In genomic region chr15:38885477-38885952, GRCh38 we compare ENCODE assay signal across 23 cellular contexts.
DNase-seq lines count a peak whose midpoint lies in the region; ATAC-seq, FAIRE-seq and TF ChIP-seq lines count a peak whose summit lies in the region.
"Had no signal": no experiment of that assay in that cellular context is flagged by ENCODE, and none has a peak within 500 bp of the region (broad histone marks: within the 10 kb centered on the region; RNA-seq: fewer than 3 reads in every experiment).

No MANE protein-coding gene starts in this region.

- 1% methylated on average over 4 of the region's 4 CpGs for WGBS in A549 (ENCODE audit: missing lambda C conversion rate)

- no peak overlapping the region for H3K4me3 Mint-ChIP-seq in chondrocyte (ENCODE audit: unreplicated experiment)
- H3K4me3 Mint-ChIP-seq: activated B cell treated with CpG ODN at 0.5 μM for 24 hours; activated CD8-positive, alpha-beta T cell treated with anti-CD3 and anti-CD28 coated beads for 36 hours; activated naive CD4-positive, alpha-beta T cell treated with anti-CD3 and anti-CD28 coated beads, Interleukin-2, amount 50 U/mL, for 24 hours; activated T-cell treated with anti-CD3 and anti-CD28 coated beads, Interleukin-2, amount 50 U/mL, for 24 hours had no signal

- peak overlapping the region; percentile 81 to 93 for H3K27ac ChIP-seq in A549
- peak overlapping the region; percentile 20 for H3K27ac ChIP-seq in lower lobe of right lung
- no peak overlapping the region for H3K27ac ChIP-seq in effector memory CD4-positive, alpha-beta T cell (ENCODE audit: insufficient read depth, low read length, poor library complexity, severe bottlenecking)
- no peak overlapping the region for H3K27ac ChIP-seq in WERI-Rb-1
- H3K27ac ChIP-seq: breast epithelium had no signal

- ATAC-seq in A549, result peak in 1 of 2 experiments; percentile 54; a peak in 3 of 6 replicates
- peak in 1 of 2 donors; percentile 42 for ATAC-seq in lower lobe of right lung
- ATAC-seq: activated CD8-positive, alpha-beta T cell treated with anti-CD3 and anti-CD28 coated beads for 36 hours had no signal

- H3K4me3 ChIP-seq in A549 (peak overlapping the region; percentile 23), lower lobe of right lung (no peak overlapping the region), WERI-Rb-1 (ENCODE audit: low read depth, low read length) (no peak overlapping the region)
- no peak overlapping the region for H3K4me3 ChIP-seq in effector memory CD4-positive, alpha-beta T cell (ENCODE audit: insufficient read depth, low read depth, low read length, poor library complexity, severe bottlenecking)
- H3K4me3 ChIP-seq: breast epithelium, HAP-1, sigmoid colon, uterus had no signal

- CTCF ChIA-PET in A549 (lab: Yijun Ruan, JAX), result interaction anchor here (1.4 kb wide), 1 partner anchor 68 kb away, joined by 7 read pairs; no protein-coding TSS in a partner anchor

- TF ChIP-seq EP300 in A549 (IDR thresholded peaks at IDR 0.05), result no peak

- H3K36me3 ChIP-seq in lower lobe of right lung (no peaks in the 10 kb centered on the region), WERI-Rb-1 (no peaks in the 10 kb centered on the region)
- H3K36me3 ChIP-seq in effector memory CD4-positive, alpha-beta T cell (ENCODE audit: control insufficient read depth, insufficient read depth, low read length), result no peaks in the 10 kb centered on the region
- H3K36me3 ChIP-seq: breast epithelium, HAP-1, sigmoid colon, uterus had no signal

- H3K4me1 Mint-ChIP-seq in chondrocyte (ENCODE audit: low read depth), result peaks cover 66% of the 10 kb centered on the region
- H3K4me1 Mint-ChIP-seq: activated B cell treated with CpG ODN at 0.5 μM for 24 hours; activated naive CD4-positive, alpha-beta T cell treated with anti-CD3 and anti-CD28 coated beads, Interleukin-2, amount 50 U/mL, for 24 hours had no signal

- no peak for FAIRE-seq in A549 (lab: Jason Lieb, UNC)

- H3K9me3 ChIP-seq in A549 (no peaks in the 10 kb centered on the region), lower lobe of right lung (no peaks in the 10 kb centered on the region), WERI-Rb-1 (ENCODE audit: severe bottlenecking) (no peaks in the 10 kb centered on the region)
- no peaks in the 10 kb centered on the region for H3K9me3 ChIP-seq in effector memory CD4-positive, alpha-beta T cell (ENCODE audit: control insufficient read depth, low read length)
- H3K9me3 ChIP-seq: breast epithelium, Caco-2, HAP-1, sigmoid colon, uterus had no signal

- intact Hi-C loops in lower lobe of right lung (cut with DNase I), result no loop called here

- no peak for TF ChIP-seq POLR2A in A549 (IDR thresholded peaks at IDR 0.05; ENCODE audit: low read length)

- no peaks in the 10 kb centered on the region for H3K9me3 Mint-ChIP-seq in chondrocyte (ENCODE audit: low read depth)
- H3K9me3 Mint-ChIP-seq: activated B cell treated with CpG ODN at 0.5 μM for 24 hours; activated CD8-positive, alpha-beta T cell treated with anti-CD3 and anti-CD28 coated beads for 36 hours; activated naive CD4-positive, alpha-beta T cell treated with anti-CD3 and anti-CD28 coated beads, Interleukin-2, amount 50 U/mL, for 24 hours; activated T-cell treated with anti-CD3 and anti-CD28 coated beads, Interleukin-2, amount 50 U/mL, for 24 hours had no signal

- H3K27me3 Mint-ChIP-seq in chondrocyte (ENCODE audit: low read depth), result no peaks in the 10 kb centered on the region

- TF ChIP-seq CTCF in A549 (IDR thresholded peaks at IDR 0.05) (no peak), chondrocyte (IDR thresholded peaks at IDR 0.05) (no peak), lower lobe of right lung (IDR thresholded peaks at IDR 0.05) (no peak), WERI-Rb-1 (IDR thresholded peaks at IDR 0.05; ENCODE audit: low read depth, low read length) (no peak)

- no peak for TF ChIP-seq RAD21 in A549 (conservative IDR thresholded peaks at IDR 0.05 in 1 of 2, IDR thresholded peaks at IDR 0.05 in 1 of 2)

- no peaks in the 10 kb centered on the region for H3K36me3 Mint-ChIP-seq in chondrocyte (ENCODE audit: low read depth)
- H3K36me3 Mint-ChIP-seq: activated naive CD4-positive, alpha-beta T cell treated with anti-CD3 and anti-CD28 coated beads, Interleukin-2, amount 50 U/mL, for 24 hours had no signal

- DNase-seq in A549 (ENCODE audit: low read depth in 1 of 2, low spot score in 1 of 2), result peak in 1 of 2 experiments; percentile 70
- peak; percentile 61 for DNase-seq in H4 (ENCODE audit: low spot score)
- DNase-seq in chondrocyte (ENCODE audit: low spot score), result no peak
- no peak for DNase-seq in lower lobe of right lung
- no peak for DNase-seq in DMS153 treated with DMSO at 0.1 percent for 48 hours (lab: John Stamatoyannopoulos, UW; ENCODE audit: unreplicated experiment)
- DNase-seq in effector memory CD4-positive, alpha-beta T cell, result no peak
- DNase-seq in WERI-Rb-1, result no peak
- no peak for DNase-seq in mucosa of gallbladder (ENCODE audit: low spot score)
- DNase-seq: activated B cell treated with CpG ODN at 0.5 μM for 24 hours; activated CD8-positive, alpha-beta T cell treated with anti-CD3 and anti-CD28 coated beads for 36 hours; activated T-cell treated with anti-CD3 and anti-CD28 coated beads, Interleukin-2, amount 50 U/mL, for 24 hours; AML-193; Caco-2; NCI-H526; nucleus accumbens; SHP77 treated with DMSO at 0.1 percent for 48 hours; sigmoid colon; stimulated activated CD4-positive, alpha-beta T cell treated with anti-CD3 and anti-CD28 coated beads, Interleukin-2, amount 100 ng/mL, for 24 hours; T-helper 2 cell; uterus had no signal

- H3K4me2 ChIP-seq in A549, result peak overlapping the region; percentile 74

- H3K27me3 ChIP-seq in lower lobe of right lung (ENCODE audit: low read depth) (no peaks in the 10 kb centered on the region), WERI-Rb-1 (ENCODE audit: insufficient read depth, low read depth, severe bottlenecking) (no peaks in the 10 kb centered on the region)
- H3K27me3 ChIP-seq in effector memory CD4-positive, alpha-beta T cell (replicated peaks; ENCODE audit: control insufficient read depth, insufficient read depth, low read length, poor library complexity, severe bottlenecking), result no peaks in the 10 kb centered on the region
- H3K27me3 ChIP-seq: breast epithelium, sigmoid colon, uterus had no signal

- POLR2A ChIA-PET in A549 (lab: Yijun Ruan, JAX), result no interaction called here

- peak overlapping the region; percentile 83 for H3K27ac Mint-ChIP-seq in chondrocyte (ENCODE audit: unreplicated experiment)
- H3K27ac Mint-ChIP-seq: activated B cell treated with CpG ODN at 0.5 μM for 24 hours; activated CD8-positive, alpha-beta T cell treated with anti-CD3 and anti-CD28 coated beads for 36 hours; activated naive CD4-positive, alpha-beta T cell treated with anti-CD3 and anti-CD28 coated beads, Interleukin-2, amount 50 U/mL, for 24 hours; activated T-cell treated with anti-CD3 and anti-CD28 coated beads, Interleukin-2, amount 50 U/mL, for 24 hours had no signal

- H3K4me1 ChIP-seq in A549, result peaks cover 49% of the 10 kb centered on the region
- H3K4me1 ChIP-seq in lower lobe of right lung, result peaks cover 19% of the 10 kb centered on the region
- no peaks in the 10 kb centered on the region for H3K4me1 ChIP-seq in effector memory CD4-positive, alpha-beta T cell (ENCODE audit: control insufficient read depth, insufficient read depth, low read length, poor library complexity, severe bottlenecking)
- H3K4me1 ChIP-seq: breast epithelium, Caco-2, HAP-1 had no signal

TF ChIP-seq in A549, 52 proteins besides CTCF, POLR2A, EP300 and RAD21:
- TF ChIP-seq ESRRA (IDR thresholded peaks at IDR 0.05; ENCODE audit: borderline replicate concordance, low read length), result no peak
- TF ChIP-seq RARB (CRISPR knock-in tag; IDR thresholded peaks at IDR 0.05), result no peak
- TF ChIP-seq NFE2L2 (conservative IDR thresholded peaks at IDR 0.05; ENCODE audit: low read length), result no peak
- TF ChIP-seq FOSB (CRISPR knock-in tag; IDR thresholded peaks at IDR 0.05), result no peak
- no peak for TF ChIP-seq FOSL2 (IDR thresholded peaks at IDR 0.05)
- no peak for TF ChIP-seq FOSL2 (CRISPR knock-in tag; IDR thresholded peaks at IDR 0.05)
- TF ChIP-seq HES2 (IDR thresholded peaks at IDR 0.05), result no peak
- TF ChIP-seq SMC3 (IDR thresholded peaks at IDR 0.05), result no peak

Comparison
In these comparisons a context has a peak if more than half of its experiments do, and no peak if none do; other contexts are left out.
1. H3K27ac ChIP-seq: peak in A549 (2 of 2) and lower lobe of right lung (single experiment); none in effector memory CD4-positive, alpha-beta T cell (single experiment) and WERI-Rb-1 (single experiment).